1 cellular context compared by ENCODE assay signal in genomic region chr3:86988986-86989385, GRCh38.
TF ChIP-seq lines count a peak whose summit lies in the region.

No MANE protein-coding gene starts in this region.

TF ChIP-seq in SK-N-SH, 30 proteins besides CTCF, POLR2A, EP300 and RAD21 (continued from another document):
- TF ChIP-seq ZBTB33 (IDR thresholded peaks at IDR 0.05; ENCODE audit: borderline replicate concordance, low read depth) (no peak), MEF2A (IDR thresholded peaks at IDR 0.05; ENCODE audit: borderline replicate concordance, low read depth) (no peak), SMC3 (IDR thresholded peaks at IDR 0.05; ENCODE audit: low read depth, low read length) (no peak), ELF1 (IDR thresholded peaks at IDR 0.05) (no peak), POLR2AphosphoS5 (IDR thresholded peaks at IDR 0.05; ENCODE audit: low read depth, low read length) (no peak), EZH2phosphoT487 (IDR thresholded peaks at IDR 0.05; ENCODE audit: borderline replicate concordance, low read depth) (no peak), TAF1 (IDR thresholded peaks at IDR 0.05; ENCODE audit: borderline replicate concordance, low read depth, low read length) (no peak), USF1 (IDR thresholded peaks at IDR 0.05; ENCODE audit: borderline replicate concordance, low read depth) (no peak), GABPA (IDR thresholded peaks at IDR 0.05; ENCODE audit: low read depth) (no peak)
